ENCODE assay signal across 33 cellular contexts in the genomic region with DNA sequence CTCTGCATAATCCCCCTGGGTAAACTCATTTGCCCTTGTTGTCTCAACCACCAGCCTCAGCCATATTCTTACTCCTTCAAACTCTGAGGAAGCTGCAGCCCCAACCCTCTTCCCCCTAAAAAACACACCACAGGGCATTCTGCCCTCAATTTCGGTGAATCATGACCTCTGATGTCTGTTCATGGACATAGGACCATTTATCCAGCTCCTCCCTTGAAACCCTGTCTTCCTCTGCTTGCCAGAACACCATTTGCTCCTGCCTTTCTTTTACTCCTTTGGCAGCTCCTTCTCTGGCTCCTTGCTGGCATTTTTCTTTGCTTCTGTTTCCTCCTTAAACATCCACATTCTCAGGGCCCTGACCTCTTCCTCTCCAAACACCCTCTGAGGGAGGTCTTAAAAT.
"Had no signal": no experiment of that assay in that cellular context is flagged by ENCODE, and none has a peak within 500 bp of the region (broad histone marks: within the 10 kb centered on the region; RNA-seq: fewer than 3 reads in every experiment).

No MANE protein-coding gene starts in this region.

- H3K27me3 Mint-ChIP-seq: activated CD4-positive, alpha-beta memory T cell treated with anti-CD3 and anti-CD28 coated beads for 36 hours had no signal

- H3K4me1 Mint-ChIP-seq: activated B cell treated with CpG ODN at 0.5 μM for 24 hours; activated CD4-positive, alpha-beta T cell treated with anti-CD3 and anti-CD28 coated beads, Interleukin-2, amount 10 ng/mL, durations not matched to agents 24 days and 14 days; activated naive CD8-positive, alpha-beta T cell treated with anti-CD3 and anti-CD28 coated beads for 36 hours; brain; central memory CD8-positive, alpha-beta T cell had no signal

- ATAC-seq: activated CD8-positive, alpha-beta T cell treated with anti-CD3 and anti-CD28 coated beads for 36 hours; activated naive CD4-positive, alpha-beta T cell treated with anti-CD3 and anti-CD28 coated beads, Interleukin-2, amount 50 U/mL, for 72 hours; activated T-cell treated with anti-CD3 and anti-CD28 coated beads, Interleukin-2, amount 50 U/mL, for 4 hours had no signal

- H3K4me1 ChIP-seq: adrenal gland had no signal

- H3K4me3 Mint-ChIP-seq: activated B cell treated with CpG ODN at 0.5 μM for 24 hours; activated CD4-positive, alpha-beta memory T cell treated with anti-CD3 and anti-CD28 coated beads for 36 hours; activated CD4-positive, alpha-beta T cell treated with anti-CD3 and anti-CD28 coated beads, Interleukin-2, amount 10 ng/mL, durations not matched to agents 24 days and 14 days; activated CD8-positive, alpha-beta T cell treated with anti-CD3 and anti-CD28 coated beads for 36 hours; activated naive CD4-positive, alpha-beta T cell treated with anti-CD3 and anti-CD28 coated beads for 36 hours; activated naive CD8-positive, alpha-beta T cell treated with anti-CD3 and anti-CD28 coated beads for 36 hours; activated T-cell treated with anti-CD3 and anti-CD28 coated beads, Interleukin-2, amount 50 U/mL, for 4 hours; brain; central memory CD8-positive, alpha-beta T cell; T-helper 1 cell treated with Interleukin-12 subunit alpha and Interleukin-12 subunit beta and Interleukin-4 antibody, amounts not matched to agents 30 μg/mL and 1 μg/mL, for 36 hours; T-helper 2 cell treated with Interferon-gamma antibody and Interleukin-4, amounts not matched to agents 5 μg/mL and 100 μg/mL, for 36 hours had no signal

- H3K36me3 ChIP-seq: adrenal gland, cardiac muscle cell had no signal

- H3K9me3 Mint-ChIP-seq: activated B cell treated with CpG ODN at 0.5 μM for 24 hours; activated CD4-positive, alpha-beta memory T cell treated with anti-CD3 and anti-CD28 coated beads for 36 hours; activated CD8-positive, alpha-beta T cell treated with anti-CD3 and anti-CD28 coated beads for 36 hours; activated naive CD4-positive, alpha-beta T cell treated with anti-CD3 and anti-CD28 coated beads for 36 hours; activated naive CD4-positive, alpha-beta T cell treated with anti-CD3 and anti-CD28 coated beads, Interleukin-2, amount 50 U/mL, for 72 hours; activated naive CD8-positive, alpha-beta T cell treated with anti-CD3 and anti-CD28 coated beads for 36 hours; activated T-cell treated with anti-CD3 and anti-CD28 coated beads, Interleukin-2, amount 50 U/mL, for 4 hours; central memory CD8-positive, alpha-beta T cell; T-helper 1 cell treated with Interleukin-12 subunit alpha and Interleukin-12 subunit beta and Interleukin-4 antibody, amounts not matched to agents 30 μg/mL and 1 μg/mL, for 36 hours; T-helper 2 cell treated with Interferon-gamma antibody and Interleukin-4, amounts not matched to agents 5 μg/mL and 100 μg/mL, for 36 hours had no signal

- H3K36me3 Mint-ChIP-seq: activated CD4-positive, alpha-beta memory T cell treated with anti-CD3 and anti-CD28 coated beads for 36 hours; activated naive CD4-positive, alpha-beta T cell treated with anti-CD3 and anti-CD28 coated beads, Interleukin-2, amount 50 U/mL, for 72 hours; activated naive CD8-positive, alpha-beta T cell treated with anti-CD3 and anti-CD28 coated beads for 36 hours; brain had no signal

- H3K27ac Mint-ChIP-seq: activated B cell treated with CpG ODN at 0.5 μM for 24 hours; activated CD4-positive, alpha-beta memory T cell treated with anti-CD3 and anti-CD28 coated beads for 36 hours; activated CD4-positive, alpha-beta T cell treated with anti-CD3 and anti-CD28 coated beads, Interleukin-2, amount 10 ng/mL, durations not matched to agents 24 days and 14 days; activated CD8-positive, alpha-beta T cell treated with anti-CD3 and anti-CD28 coated beads for 36 hours; activated naive CD4-positive, alpha-beta T cell treated with anti-CD3 and anti-CD28 coated beads for 36 hours; activated naive CD8-positive, alpha-beta T cell treated with anti-CD3 and anti-CD28 coated beads for 36 hours; brain; T-helper 1 cell treated with Interleukin-12 subunit alpha and Interleukin-12 subunit beta and Interleukin-4 antibody, amounts not matched to agents 30 μg/mL and 1 μg/mL, for 36 hours; T-helper 2 cell treated with Interferon-gamma antibody and Interleukin-4, amounts not matched to agents 5 μg/mL and 100 μg/mL, for 36 hours had no signal

- H3K9me3 ChIP-seq: adrenal gland had no signal

- H3K4me3 ChIP-seq: adrenal gland, cardiac muscle cell had no signal

- DNase-seq: activated B cell treated with CpG ODN at 0.5 μM for 24 hours; activated CD4-positive, alpha-beta memory T cell treated with anti-CD3 and anti-CD28 coated beads for 36 hours; activated CD4-positive, alpha-beta T cell treated with anti-CD3 and anti-CD28 coated beads for 4 hours; activated CD4-positive, alpha-beta T cell treated with anti-CD3 and anti-CD28 coated beads, Interleukin-2, amount 10 ng/mL, durations not matched to agents 24 days and 14 days; activated CD4-positive, alpha-beta T cell treated with anti-CD3 and anti-CD28 coated beads, Interleukin-2, amount 50 U/mL, for 1 hour; activated CD4-positive, alpha-beta T cell treated with anti-CD3 and anti-CD28 coated beads, Interleukin-2, amount 50 U/mL, for 4 hours; activated CD4-positive, CD25-positive, alpha-beta regulatory T cell treated with anti-CD3 and anti-CD28 coated beads, Interleukin-2, amount 50 U/mL, for 72 hours; activated CD8-positive, alpha-beta memory T cell treated with anti-CD3 and anti-CD28 coated beads, Interleukin-2, amount 50 U/mL, for 4 hours; activated CD8-positive, alpha-beta T cell treated with anti-CD3 and anti-CD28 coated beads for 36 hours; activated effector memory CD4-positive, alpha-beta T cell treated with anti-CD3 and anti-CD28 coated beads, Interleukin-2, amount 50 U/mL, for 16 hours; activated gamma-delta T cell treated with Interleukin-2 at 50 U/mL for 16 hours; activated naive CD4-positive, alpha-beta T cell; activated naive CD4-positive, alpha-beta T cell treated with anti-CD3 and anti-CD28 coated beads for 36 hours; activated naive CD4-positive, alpha-beta T cell treated with anti-CD3 and anti-CD28 coated beads, Interleukin-2, amount 50 U/mL, for 16 hours; activated naive CD8-positive, alpha-beta T cell treated with anti-CD3 and anti-CD28 coated beads for 36 hours; activated T-cell treated with anti-CD3 and anti-CD28 coated beads for 4 hours; activated T-cell treated with anti-CD3 and anti-CD28 coated beads, Interleukin-2, amount 50 U/mL, for 1 hour; activated T-cell treated with anti-CD3 and anti-CD28 coated beads, Interleukin-2, amount 50 U/mL, for 4 hours; adrenal gland; amniotic stem cell; aorta; caudate nucleus; SW 1271; T-helper 1 cell; T-helper 2 cell; T-helper 9 cell had no signal

- H3K27me3 ChIP-seq: adrenal gland, cardiac muscle cell had no signal

- H3K27ac ChIP-seq: adrenal gland, cardiac muscle cell, VCaP had no signal
